Comparison of ENCODE assay signal across 30 cellular contexts in genomic region chr1:93574991-93575390, GRCh38.
DNase-seq lines count a peak whose midpoint lies in the region; ATAC-seq, FAIRE-seq and TF ChIP-seq lines count a peak whose summit lies in the region.
"Had no signal": no experiment of that assay in that cellular context is flagged by ENCODE, and none has a peak within 500 bp of the region (broad histone marks: within the 10 kb centered on the region; RNA-seq: fewer than 3 reads in every experiment).

No MANE protein-coding gene starts in this region.

- H3K4me1 Mint-ChIP-seq in endothelial cell (ENCODE audit: unreplicated experiment), result peaks cover 22% of the 10 kb centered on the region
- peaks cover 30% of the 10 kb centered on the region for H3K4me1 Mint-ChIP-seq in neural progenitor cell
- no peaks in the 10 kb centered on the region for H3K4me1 Mint-ChIP-seq in CD8-positive, alpha-beta memory T cell
- H3K4me1 Mint-ChIP-seq: activated CD8-positive, alpha-beta memory T cell treated with anti-CD3 and anti-CD28 coated beads, Interleukin-2, amount 10 ng/mL, durations not matched to agents 7 days and 5 days; central memory CD8-positive, alpha-beta T cell; T-cell had no signal

- TF ChIP-seq CTCF in heart right ventricle (IDR thresholded peaks at IDR 0.05) (no peak), right atrium auricular region (IDR thresholded peaks at IDR 0.05) (no peak), endothelial cell (IDR thresholded peaks at IDR 0.05; ENCODE audit: unreplicated experiment) (no peak), neural progenitor cell (IDR thresholded peaks at IDR 0.05) (no peak), PC-3 (conservative IDR thresholded peaks at IDR 0.05; ENCODE audit: low read depth, low read length) (no peak), osteoblast (IDR thresholded peaks at IDR 0.05; ENCODE audit: extremely low read depth, low read depth, low read length) (no peak)

- H3K27me3 ChIP-seq in heart right ventricle (no peaks in the 10 kb centered on the region), right atrium auricular region (no peaks in the 10 kb centered on the region), neural progenitor cell (no peaks in the 10 kb centered on the region), small intestine (ENCODE audit: control insufficient read depth in 2 of 2, insufficient read depth in 2 of 2, low read length in 2 of 2) (no peaks in the 10 kb centered on the region), PC-3 (ENCODE audit: low read length) (no peaks in the 10 kb centered on the region), osteoblast (ENCODE audit: insufficient read depth, low read length) (no peaks in the 10 kb centered on the region)
- no peaks in the 10 kb centered on the region for H3K27me3 ChIP-seq in CD8-positive, alpha-beta memory T cell (ENCODE audit: insufficient read depth, low read length, poor library complexity, severe bottlenecking)
- H3K27me3 ChIP-seq: ascending aorta, sigmoid colon, tibial nerve had no signal

- H3K27me3 Mint-ChIP-seq in endothelial cell (ENCODE audit: unreplicated experiment) (peaks cover 12% of the 10 kb centered on the region), neural progenitor cell (ENCODE audit: insufficient read depth, low read depth) (peaks cover 7% of the 10 kb centered on the region)
- no peaks in the 10 kb centered on the region for H3K27me3 Mint-ChIP-seq in CD8-positive, alpha-beta memory T cell
- H3K27me3 Mint-ChIP-seq: central memory CD8-positive, alpha-beta T cell; effector memory CD8-positive, alpha-beta T cell; T-cell had no signal

- no peak for DNase-seq in heart right ventricle
- no peak for DNase-seq in right atrium auricular region (ENCODE audit: low spot score)
- no peak for DNase-seq in endothelial cell (ENCODE audit: low spot score)
- DNase-seq in neural progenitor cell (ENCODE audit: low spot score), result no peak
- DNase-seq in CD8-positive, alpha-beta memory T cell, result no peak
- no peak for DNase-seq in small intestine
- no peak for DNase-seq in PC-3
- DNase-seq in osteoblast (ENCODE audit: insufficient read length, low spot score, missing footprints), result no peak
- DNase-seq: activated CD8-positive, alpha-beta memory T cell treated with anti-CD3 and anti-CD28 coated beads, Interleukin-2, amount 10 ng/mL, durations not matched to agents 7 days and 5 days; activated gamma-delta T cell treated with Interleukin-2 at 50 U/mL for 16 hours; activated T-cell treated with anti-CD3 and anti-CD28 coated beads, Interleukin-2, amount 50 U/mL, for 48 hours; DND-41; effector memory CD8-positive, alpha-beta T cell; GF-D8; lower lobe of right lung; MV-4-11; NCI-H1436 treated with DMSO at 0.1 percent for 48 hours; NCI-H2107; NCI-H748 treated with DMSO at 0.1 percent for 48 hours; SIG-M5; sigmoid colon; stimulated activated CD4-positive, alpha-beta T cell treated with anti-CD3 and anti-CD28 coated beads, Interleukin-15, amount 100 ng/mL, for 24 hours; stimulated activated CD4-positive, alpha-beta T cell treated with anti-CD3 and anti-CD28 coated beads, Interleukin-4, amount 100 ng/mL, for 4 hours; T-cell had no signal

- no peaks in the 10 kb centered on the region for H3K9me2 ChIP-seq in PC-3 (replicated peaks; ENCODE audit: low read length)

- FAIRE-seq in small intestine (lab: Jason Lieb, UNC), result no peak
- FAIRE-seq: RCC 7860 had no signal

- H3K79me2 ChIP-seq in neural progenitor cell (ENCODE audit: low read depth) (no peaks in the 10 kb centered on the region), PC-3 (ENCODE audit: low read length) (peaks cover 45% of the 10 kb centered on the region), osteoblast (ENCODE audit: insufficient read depth, low read length) (peaks cover 41% of the 10 kb centered on the region)

- H3F3A ChIP-seq in neural progenitor cell (ENCODE audit: low read depth) (peaks cover 28% of the 10 kb centered on the region), PC-3 (ENCODE audit: low read length, unreplicated experiment) (no peaks in the 10 kb centered on the region)

- H4K20me1 ChIP-seq in neural progenitor cell (ENCODE audit: low read depth), result no peaks in the 10 kb centered on the region
- peaks cover 22% of the 10 kb centered on the region; the same call in 1 of the 2 replicates for H4K20me1 ChIP-seq in PC-3 (ENCODE audit: low read length)
- H4K20me1 ChIP-seq in osteoblast (ENCODE audit: insufficient read depth, low read length), result peaks cover 14% of the 10 kb centered on the region

- H3K9ac ChIP-seq in neural progenitor cell (no peak overlapping the region), PC-3 (ENCODE audit: low read length) (no peak overlapping the region)

- ATAC-seq in heart right ventricle (no peak), PC-3 (no peak)
- ATAC-seq: activated CD8-positive, alpha-beta memory T cell treated with anti-CD3 and anti-CD28 coated beads, Interleukin-2, amount 10 ng/mL, durations not matched to agents 7 days and 5 days; effector memory CD8-positive, alpha-beta T cell; HCT116; lower lobe of right lung; T-cell; WTC11 had no signal

- H2AFZ ChIP-seq in neural progenitor cell (replicated peaks) (no peak overlapping the region), PC-3 (ENCODE audit: low read length) (no peak overlapping the region), osteoblast (ENCODE audit: low read length) (no peak overlapping the region)

- H3K27ac Mint-ChIP-seq in endothelial cell (ENCODE audit: unreplicated experiment), result peak overlapping the region; percentile 13
- H3K27ac Mint-ChIP-seq in neural progenitor cell, result peak overlapping the region; percentile 84
- H3K27ac Mint-ChIP-seq in CD8-positive, alpha-beta memory T cell, result no peak overlapping the region
- H3K27ac Mint-ChIP-seq: activated CD8-positive, alpha-beta memory T cell treated with anti-CD3 and anti-CD28 coated beads, Interleukin-2, amount 10 ng/mL, durations not matched to agents 7 days and 5 days; effector memory CD8-positive, alpha-beta T cell; T-cell; WTC11 had no signal

- peak overlapping the region in 8 of 10 donors; percentile 25 to 77 (median 68) for H3K27ac ChIP-seq in heart right ventricle
- no peak overlapping the region for H3K27ac ChIP-seq in right atrium auricular region
- peak overlapping the region; percentile 90 for H3K27ac ChIP-seq in neural progenitor cell
- no peak overlapping the region for H3K27ac ChIP-seq in CD8-positive, alpha-beta memory T cell (ENCODE audit: low read depth, low read length)
- H3K27ac ChIP-seq in small intestine (ENCODE audit: low read depth in 1 of 2, low read length in 1 of 2), result no peak overlapping the region
- H3K27ac ChIP-seq in PC-3 (ENCODE audit: low read length), result no peak overlapping the region
- H3K27ac ChIP-seq in osteoblast (ENCODE audit: low read depth, low read length), result no peak overlapping the region
- H3K27ac ChIP-seq: ascending aorta, lower lobe of right lung, sigmoid colon had no signal

- H3K4me3 ChIP-seq in heart right ventricle (no peak overlapping the region), right atrium auricular region (no peak overlapping the region), neural progenitor cell (no peak overlapping the region), small intestine (ENCODE audit: low read depth in 1 of 2, low read length in 2 of 2) (no peak overlapping the region), PC-3 (ENCODE audit: low read length) (no peak overlapping the region), osteoblast (ENCODE audit: insufficient read depth, low read length) (no peak overlapping the region)
- no peak overlapping the region for H3K4me3 ChIP-seq in CD8-positive, alpha-beta memory T cell (ENCODE audit: low read length)
- H3K4me3 ChIP-seq: ascending aorta, lower lobe of right lung, sigmoid colon, tibial nerve had no signal

- no peaks in the 10 kb centered on the region for H3K9me3 Mint-ChIP-seq in endothelial cell (ENCODE audit: unreplicated experiment)
- H3K9me3 Mint-ChIP-seq in neural progenitor cell, result no peaks in the 10 kb centered on the region
- no peaks in the 10 kb centered on the region for H3K9me3 Mint-ChIP-seq in CD8-positive, alpha-beta memory T cell
- H3K9me3 Mint-ChIP-seq: central memory CD8-positive, alpha-beta T cell; effector memory CD8-positive, alpha-beta T cell; T-cell; WTC11 had no signal

- peak overlapping the region; percentile 7 for H3K4me2 ChIP-seq in neural progenitor cell
- no peak overlapping the region for H3K4me2 ChIP-seq in PC-3 (ENCODE audit: low read length)
- no peak overlapping the region for H3K4me2 ChIP-seq in osteoblast (ENCODE audit: insufficient read depth, low read length)

- H3K36me3 Mint-ChIP-seq in endothelial cell (ENCODE audit: low read depth, unreplicated experiment) (peaks cover 32% of the 10 kb centered on the region), neural progenitor cell (peaks cover 20% of the 10 kb centered on the region)
- H3K36me3 Mint-ChIP-seq in CD8-positive, alpha-beta memory T cell, result no peaks in the 10 kb centered on the region
- H3K36me3 Mint-ChIP-seq: activated CD8-positive, alpha-beta memory T cell treated with anti-CD3 and anti-CD28 coated beads, Interleukin-2, amount 10 ng/mL, durations not matched to agents 7 days and 5 days; T-cell had no signal

- BruUV-seq in PC-3 (replicated peaks; lab: Mats Ljungman, UMichigan), result no TSS peak

- WGBS in heart right ventricle, 2 donors, result 91 to 93% methylated on average over 6 of the region's 6 CpGs
- 80 to 90% (median 82%) methylated on average over 6 of the region's 6 CpGs for WGBS in small intestine, 3 donors

- POLR2A ChIA-PET in CD8-positive, alpha-beta memory T cell (lab: Charles Lee), result no interaction called here
- POLR2A ChIA-PET in PC-3 (lab: Charles Lee; ENCODE audit: unreplicated experiment), result interaction anchor here (0.5 kb wide), 1 partner anchor 242 kb away, joined by 3 read pairs; no protein-coding TSS in a partner anchor

- CTCF ChIA-PET in CD8-positive, alpha-beta memory T cell (lab: Charles Lee), result no interaction called here
- CTCF ChIA-PET in PC-3 (lab: Charles Lee), result no interaction called here

- H3K4me3 Mint-ChIP-seq in endothelial cell (ENCODE audit: unreplicated experiment) (peak overlapping the region; percentile 23), neural progenitor cell (no peak overlapping the region)
- no peak overlapping the region for H3K4me3 Mint-ChIP-seq in CD8-positive, alpha-beta memory T cell
- H3K4me3 Mint-ChIP-seq: activated CD8-positive, alpha-beta memory T cell treated with anti-CD3 and anti-CD28 coated beads, Interleukin-2, amount 10 ng/mL, durations not matched to agents 7 days and 5 days; central memory CD8-positive, alpha-beta T cell; effector memory CD8-positive, alpha-beta T cell; T-cell; WTC11 had no signal

- H3K9me3 ChIP-seq in heart right ventricle, result no peaks in the 10 kb centered on the region
- no peaks in the 10 kb centered on the region for H3K9me3 ChIP-seq in right atrium auricular region
- no peaks in the 10 kb centered on the region for H3K9me3 ChIP-seq in neural progenitor cell (ENCODE audit: low read depth)
- H3K9me3 ChIP-seq in CD8-positive, alpha-beta memory T cell (ENCODE audit: low read length), result no peaks in the 10 kb centered on the region
- H3K9me3 ChIP-seq in small intestine (ENCODE audit: control insufficient read depth, low read depth), result no peaks in the 10 kb centered on the region
- no peaks in the 10 kb centered on the region for H3K9me3 ChIP-seq in PC-3 (ENCODE audit: low read length)
- H3K9me3 ChIP-seq in osteoblast (ENCODE audit: low read depth, low read length), result no peaks in the 10 kb centered on the region
- H3K9me3 ChIP-seq: ascending aorta, lower lobe of right lung, sigmoid colon, tibial nerve had no signal

- H3K4me1 ChIP-seq in heart right ventricle (peaks cover 3 to 72% (median 44%) of the 10 kb centered on the region in 9 donors), right atrium auricular region (peaks cover 0 to 8% of the 10 kb centered on the region in 2 donors), neural progenitor cell (peaks cover 29% of the 10 kb centered on the region), small intestine (ENCODE audit: control insufficient read depth in 2 of 2, insufficient read depth in 1 of 2, low read depth in 1 of 2, low read length in 1 of 2) (peaks cover 4 to 9% of the 10 kb centered on the region in 2 donors), PC-3 (ENCODE audit: insufficient read depth, low read length) (peaks cover 13% of the 10 kb centered on the region), osteoblast (ENCODE audit: insufficient read depth, low read length) (peaks cover 9% of the 10 kb centered on the region)
- H3K4me1 ChIP-seq in CD8-positive, alpha-beta memory T cell (ENCODE audit: insufficient read depth, low read length), result no peaks in the 10 kb centered on the region

- intact Hi-C loops in heart right ventricle (cut with DNase I), result loop anchor here in 2 of 10 donors (5.0 to 10.0 kb wide), 2 partner anchors 37 to 130 kb away; partner anchors contain the start of gene FNBP1L (in 1 of the 2)
- intact Hi-C loops in PC-3 (cut with micrococcal nuclease), result no loop called here

- H3K36me3 ChIP-seq in heart right ventricle (peaks cover 0 to 92% (median 27%) of the 10 kb centered on the region in 9 donors), right atrium auricular region (peaks cover 30% of the 10 kb centered on the region), neural progenitor cell (no peaks in the 10 kb centered on the region), small intestine (ENCODE audit: control insufficient read depth in 2 of 2, insufficient read depth in 2 of 2, low read length in 2 of 2) (peaks cover 6 to 19% of the 10 kb centered on the region in 2 donors), PC-3 (ENCODE audit: low read depth, low read length) (peaks cover 85% of the 10 kb centered on the region), osteoblast (ENCODE audit: insufficient read depth, low read length) (peaks cover 81% of the 10 kb centered on the region)
- no peaks in the 10 kb centered on the region for H3K36me3 ChIP-seq in CD8-positive, alpha-beta memory T cell (ENCODE audit: insufficient read depth, low read length)

Comparison
In these comparisons a context has a peak if more than half of its experiments do, and no peak if none do; other contexts are left out.
1. H3K27ac ChIP-seq: peak in heart right ventricle (8 of 10) and neural progenitor cell (single experiment); none in right atrium auricular region (0 of 2), CD8-positive, alpha-beta memory T cell (single experiment), small intestine (0 of 2), PC-3 (single experiment) and osteoblast (single experiment).
2. H3K27ac Mint-ChIP-seq: peak in endothelial cell (single experiment) and neural progenitor cell (single experiment); none in CD8-positive, alpha-beta memory T cell (0 of 8).